ENCODE assay signal across 27 cellular contexts in the genomic region with DNA sequence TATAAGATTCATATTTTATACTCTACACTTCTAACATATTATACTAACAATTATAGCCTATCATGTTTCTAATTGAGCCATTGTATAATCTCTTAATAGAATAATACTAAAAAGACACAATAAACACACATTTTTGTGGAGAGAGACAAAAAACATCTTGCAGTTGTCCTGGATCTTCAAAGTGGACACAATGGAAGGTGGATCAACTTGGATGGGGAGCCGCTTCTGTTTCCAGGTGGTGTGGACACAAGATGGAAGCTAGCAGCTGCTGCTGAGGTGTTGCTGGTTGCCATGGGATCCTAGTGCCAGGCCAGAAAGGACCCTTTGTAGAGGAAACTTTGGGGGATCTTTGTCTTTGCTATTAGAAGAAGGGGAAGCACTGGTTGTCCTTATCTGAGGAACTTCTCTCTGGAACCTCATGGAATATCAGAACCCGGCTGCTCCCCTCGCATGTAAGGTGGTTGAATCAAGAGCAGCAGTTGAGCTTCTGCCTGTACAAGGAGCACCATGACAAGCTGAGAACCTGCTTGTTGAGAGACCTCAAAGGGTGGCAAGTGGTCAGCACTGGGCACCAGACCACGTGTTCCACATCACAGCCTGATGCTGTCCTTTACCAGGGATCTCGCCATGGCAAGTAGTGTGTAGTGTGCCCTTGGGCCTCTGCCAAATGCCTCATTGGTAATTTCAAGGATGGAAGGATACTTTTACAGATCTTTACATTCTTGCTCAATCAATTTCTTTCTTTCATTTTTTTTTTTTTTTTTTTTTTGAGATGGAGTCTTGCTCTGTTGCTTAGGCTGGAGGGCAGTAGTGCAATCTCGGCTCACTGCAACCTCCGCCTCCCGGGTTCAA.
"Had no signal": no experiment of that assay in that cellular context is flagged by ENCODE, and none has a peak within 500 bp of the region (broad histone marks: within the 10 kb centered on the region; RNA-seq: fewer than 3 reads in every experiment).

No MANE protein-coding gene starts in this region.

- H3K4me1 ChIP-seq: left ventricle myocardium inferior, pancreas, prostate gland, stomach, testis, thyroid gland, upper lobe of right lung had no signal

- H3K4me3 ChIP-seq: hepatocyte, left ventricle myocardium inferior, lung, mucosa of descending colon, pancreas, prostate gland, skin epidermis, stomach, testis, thyroid gland, upper lobe of right lung had no signal

- H3K27ac Mint-ChIP-seq: naive thymus-derived CD4-positive, alpha-beta T cell; natural killer cell treated with Interleukin-12 subunit alpha and Interleukin-12 subunit beta and Interleukin-15 and Interleukin-18, amount 100 ng/mL, for 72 hours; stimulated activated naive B cell treated with anti-CD40 and anti-IgM and Interleukin-4, amounts not matched to agents 10 μg/mL and 1 μg/mL and 100 μg/mL, for 72 hours had no signal

- H3K4me1 Mint-ChIP-seq: stimulated activated naive B cell treated with anti-CD40 and anti-IgM and Interleukin-4, amounts not matched to agents 10 μg/mL and 1 μg/mL and 100 μg/mL, for 72 hours had no signal

- H3K36me3 ChIP-seq: left ventricle myocardium inferior, pancreas, prostate gland, stomach, thyroid gland, upper lobe of right lung had no signal

- ATAC-seq: mucosa of descending colon; naive thymus-derived CD4-positive, alpha-beta T cell; natural killer cell treated with Interleukin-12 subunit alpha and Interleukin-12 subunit beta and Interleukin-15 and Interleukin-18, amount 100 ng/mL, for 72 hours; pancreas; right cardiac atrium; sciatic nerve; stimulated activated naive B cell treated with anti-CD40 and anti-IgM and Interleukin-4, amounts not matched to agents 10 μg/mL and 1 μg/mL and 100 μg/mL, for 72 hours; stimulated activated naive CD8-positive, alpha-beta T cell treated with anti-CD3 and anti-CD28 coated beads, Interleukin-15, Interleukin-2, amounts not matched to agents 100 U/mL and 50 U/mL, for 24 hours; upper lobe of right lung had no signal

- H3K4me3 Mint-ChIP-seq: naive thymus-derived CD4-positive, alpha-beta T cell; natural killer cell treated with Interleukin-12 subunit alpha and Interleukin-12 subunit beta and Interleukin-15 and Interleukin-18, amount 100 ng/mL, for 72 hours; stimulated activated naive B cell treated with anti-CD40 and anti-IgM and Interleukin-4, amounts not matched to agents 10 μg/mL and 1 μg/mL and 100 μg/mL, for 72 hours had no signal

- H3K9me3 Mint-ChIP-seq: natural killer cell treated with Interleukin-12 subunit alpha and Interleukin-12 subunit beta and Interleukin-15 and Interleukin-18, amount 100 ng/mL, for 72 hours had no signal

- H3K9me3 ChIP-seq: left ventricle myocardium inferior, mucosa of descending colon, pancreas, prostate gland, stomach, testis, thyroid gland, upper lobe of right lung had no signal

- DNase-seq: islet precursor cell; left ventricle myocardium inferior; mesendoderm; midbrain; mucosa of descending colon; naive thymus-derived CD4-positive, alpha-beta T cell; nucleus accumbens; pancreas; retina; right cardiac atrium; stimulated activated CD4-positive, alpha-beta T cell treated with anti-CD3 and anti-CD28 coated beads, Interleukin-12 subunit alpha, Interleukin-12 subunit beta, amount 100 ng/mL, for 4 hours; stimulated activated CD4-positive, alpha-beta T cell treated with anti-CD3 and anti-CD28 coated beads, Interleukin-15, amount 100 ng/mL, for 24 hours; stimulated activated CD4-positive, alpha-beta T cell treated with anti-CD3 and anti-CD28 coated beads, Interleukin-2, amount 100 ng/mL, for 24 hours; stimulated activated CD4-positive, alpha-beta T cell treated with anti-CD3 and anti-CD28 coated beads, Interleukin-4, amount 100 ng/mL, for 1 hour; stimulated activated naive B cell treated with anti-CD40 and anti-IgM and Interleukin-4, amounts not matched to agents 10 μg/mL and 1 μg/mL and 100 μg/mL, for 72 hours; stimulated activated naive CD8-positive, alpha-beta T cell treated with anti-CD3 and anti-CD28 coated beads, Interleukin-15, Interleukin-2, amounts not matched to agents 100 U/mL and 50 U/mL, for 24 hours; stomach; testis; thyroid gland; trophoblast cell; upper lobe of right lung had no signal

- H3K27me3 Mint-ChIP-seq: natural killer cell treated with Interleukin-12 subunit alpha and Interleukin-12 subunit beta and Interleukin-15 and Interleukin-18, amount 100 ng/mL, for 72 hours; stimulated activated naive B cell treated with anti-CD40 and anti-IgM and Interleukin-4, amounts not matched to agents 10 μg/mL and 1 μg/mL and 100 μg/mL, for 72 hours had no signal

- H3K27ac ChIP-seq: hepatocyte, left ventricle myocardium inferior, pancreas, prostate gland, skin epidermis, stomach, testis, thyroid gland, upper lobe of right lung had no signal

- H3K27me3 ChIP-seq: hepatocyte, pancreas, stomach, testis, thyroid gland, upper lobe of right lung had no signal

- H3K36me3 Mint-ChIP-seq: naive thymus-derived CD4-positive, alpha-beta T cell; natural killer cell treated with Interleukin-12 subunit alpha and Interleukin-12 subunit beta and Interleukin-15 and Interleukin-18, amount 100 ng/mL, for 72 hours; stimulated activated naive B cell treated with anti-CD40 and anti-IgM and Interleukin-4, amounts not matched to agents 10 μg/mL and 1 μg/mL and 100 μg/mL, for 72 hours had no signal
